22 cellular contexts compared by ENCODE assay signal in genomic region chr14:104085889-104086201, GRCh38. TPM values are rescaled to one million over a fixed set of nuclear protein-coding genes. Genes with fewer than 3 reads are reported as not detected.
DNase-seq lines count a peak whose midpoint lies in the region; ATAC-seq, FAIRE-seq and TF ChIP-seq lines count a peak whose summit lies in the region.
"Had no signal": no experiment of that assay in that cellular context is flagged by ENCODE, and none has a peak within 500 bp of the region (broad histone marks: within the 10 kb centered on the region; RNA-seq: fewer than 3 reads in every experiment).

No MANE protein-coding gene starts in this region.

- peak overlapping the region; percentile 76 for H3K4me2 ChIP-seq in neural progenitor cell

- peaks cover 5% of the 10 kb centered on the region for H3K27me3 Mint-ChIP-seq in neural progenitor cell (ENCODE audit: insufficient read depth, low read depth)

- ATAC-seq in left cardiac atrium (peak; percentile 1), Right ventricle myocardium inferior (no peak), GM18867 (IDR thresholded peaks at IDR 0.05; ENCODE audit: unreplicated experiment) (no peak)
- no peak for ATAC-seq in activated CD4-positive, CD25-positive, alpha-beta regulatory T cell treated with anti-CD3 and anti-CD28 coated beads, Interleukin-2, amount 50 U/mL, for 24 hours

- DNase-seq in left cardiac atrium (no peak), Right ventricle myocardium inferior (ENCODE audit: missing footprints) (no peak), left ventricle myocardium inferior (no peak), neural progenitor cell (ENCODE audit: low spot score) (no peak), RCC 7860 (ENCODE audit: low spot score) (no peak), NCI-H1436 treated with DMSO at 0.1 percent for 48 hours (lab: John Stamatoyannopoulos, UW) (no peak)
- DNase-seq: ACHN; activated CD4-positive, CD25-positive, alpha-beta regulatory T cell; central memory CD4-positive, alpha-beta T cell; DMS153; hippocampal formation; NCI-H2029; NCI-H510A had no signal

- no peak overlapping the region for H3K27ac Mint-ChIP-seq in neural progenitor cell
- H3K27ac Mint-ChIP-seq: activated T-helper 2 cell treated with anti-CD3 and anti-CD28 coated beads, Interferon-gamma antibody, Interleukin-2, Interleukin-4, amounts not matched to agents 10 μg/mL and 5 μg/mL and 100 μg/mL, durations not matched to agents 14 hours and 24 hours and 36 hours; naive thymus-derived CD8-positive, alpha-beta T cell; progenitor cell of endocrine pancreas; stimulated activated memory B cell treated with anti-CD40 and anti-IgM and Interleukin-4, amounts not matched to agents 10 μg/mL and 1 μg/mL and 100 μg/mL, for 72 hours; type B pancreatic cell had no signal

- no peak for FAIRE-seq in RCC 7860 (lab: Jason Lieb, UNC)

- peaks cover 62% of the 10 kb centered on the region for H3K27me3 ChIP-seq in left ventricle myocardium inferior (ENCODE audit: low read depth)
- H3K27me3 ChIP-seq in neural progenitor cell = peaks cover 20% of the 10 kb centered on the region
- H3K27me3 ChIP-seq: adrenal gland had no signal

- H3K9ac ChIP-seq in neural progenitor cell = no peak overlapping the region

- H3F3A ChIP-seq in neural progenitor cell (ENCODE audit: low read depth) = no peaks in the 10 kb centered on the region

- no peaks in the 10 kb centered on the region for H3K9me3 ChIP-seq in left ventricle myocardium inferior (replicated peaks)
- H3K9me3 ChIP-seq in neural progenitor cell (ENCODE audit: low read depth) = no peaks in the 10 kb centered on the region
- H3K9me3 ChIP-seq: adrenal gland had no signal

- H3K4me1 Mint-ChIP-seq in neural progenitor cell = no peaks in the 10 kb centered on the region
- H3K4me1 Mint-ChIP-seq: stimulated activated memory B cell treated with anti-CD40 and anti-IgM and Interleukin-4, amounts not matched to agents 10 μg/mL and 1 μg/mL and 100 μg/mL, for 72 hours had no signal

- H2AFZ ChIP-seq in neural progenitor cell (replicated peaks) = peak overlapping the region; percentile 79

- H3K27ac ChIP-seq in left ventricle myocardium inferior (replicated peaks) (peak overlapping the region; percentile 86), neural progenitor cell (no peak overlapping the region)

- H3K4me3 Mint-ChIP-seq in neural progenitor cell = no peak overlapping the region
- H3K4me3 Mint-ChIP-seq: stimulated activated memory B cell treated with anti-CD40 and anti-IgM and Interleukin-4, amounts not matched to agents 10 μg/mL and 1 μg/mL and 100 μg/mL, for 72 hours; type B pancreatic cell had no signal

- H4K20me1 ChIP-seq in neural progenitor cell (ENCODE audit: low read depth) = no peaks in the 10 kb centered on the region

- intact Hi-C loops in left cardiac atrium (cut with DNase I) = no loop called here
- intact Hi-C loops in Right ventricle myocardium inferior (cut with DNase I) = no loop called here
- intact Hi-C loops in left ventricle myocardium inferior (cut with micrococcal nuclease) = no loop called here

- no peaks in the 10 kb centered on the region for H3K79me2 ChIP-seq in neural progenitor cell (ENCODE audit: low read depth)

- H3K36me3 ChIP-seq in left ventricle myocardium inferior (no peaks in the 10 kb centered on the region), neural progenitor cell (no peaks in the 10 kb centered on the region)
- H3K36me3 ChIP-seq: adrenal gland had no signal

- H3K9me3 Mint-ChIP-seq in neural progenitor cell = no peaks in the 10 kb centered on the region
- H3K9me3 Mint-ChIP-seq: activated T-helper 2 cell treated with anti-CD3 and anti-CD28 coated beads, Interferon-gamma antibody, Interleukin-2, Interleukin-4, amounts not matched to agents 10 μg/mL and 5 μg/mL and 100 μg/mL, durations not matched to agents 14 hours and 24 hours and 36 hours; naive thymus-derived CD8-positive, alpha-beta T cell; stimulated activated memory B cell treated with anti-CD40 and anti-IgM and Interleukin-4, amounts not matched to agents 10 μg/mL and 1 μg/mL and 100 μg/mL, for 72 hours; type B pancreatic cell had no signal

- H3K4me3 ChIP-seq in left ventricle myocardium inferior = peak overlapping the region; percentile 65
- H3K4me3 ChIP-seq in neural progenitor cell = peak overlapping the region; percentile 49

- H3K4me1 ChIP-seq in left ventricle myocardium inferior (peaks cover 56% of the 10 kb centered on the region), neural progenitor cell (no peaks in the 10 kb centered on the region)

- TF ChIP-seq CTCF in left ventricle myocardium inferior (IDR thresholded peaks at IDR 0.05; ENCODE audit: borderline replicate concordance) = no peak
- TF ChIP-seq CTCF in neural progenitor cell (IDR thresholded peaks at IDR 0.05) = no peak

- H3K36me3 Mint-ChIP-seq in neural progenitor cell = no peaks in the 10 kb centered on the region
- H3K36me3 Mint-ChIP-seq: stimulated activated memory B cell treated with anti-CD40 and anti-IgM and Interleukin-4, amounts not matched to agents 10 μg/mL and 1 μg/mL and 100 μg/mL, for 72 hours; type B pancreatic cell had no signal

RNA-seq across cellular contexts. Expression of gene ASPG, which starts 0.3 kb away (rescaled TPM):
- total RNA-seq in left cardiac atrium (100 to 1,000 TPM in 1 of 2 donors, 10 to 100 TPM in 1; 92.0 to 168 TPM), Right ventricle myocardium inferior (27.5 TPM), left ventricle myocardium inferior (27.1 TPM), neural progenitor cell (ENCODE audit: low replicate concordance) (0.87 and 1.2 TPM in 2 replicates)
- total RNA-seq: activated CD8-positive, alpha-beta memory T cell treated with anti-CD3 and anti-CD28 coated beads for 36 hours; activated T-helper 2 cell treated with anti-CD3 and anti-CD28 coated beads, Interferon-gamma antibody, Interleukin-2, Interleukin-4, amounts not matched to agents 10 μg/mL and 5 μg/mL and 100 μg/mL, durations not matched to agents 14 hours and 24 hours and 36 hours; naive thymus-derived CD8-positive, alpha-beta T cell; progenitor cell of endocrine pancreas had no signal

RNA-seq across cellular contexts. Expression of gene KIF26A, which starts 52.5 kb away (rescaled TPM):
- total RNA-seq in left cardiac atrium = 1 to 10 TPM; 7.6 to 8.1 TPM
- 6.4 TPM for total RNA-seq in Right ventricle myocardium inferior
- total RNA-seq in left ventricle myocardium inferior = 6.5 TPM
- 6.1 and 40.2 TPM in 2 replicates for total RNA-seq in neural progenitor cell (ENCODE audit: low replicate concordance)

Comparison
In these comparisons a context has a peak if more than half of its experiments do, and no peak if none do; other contexts are left out.
1. ATAC-seq: peak in left cardiac atrium (2 of 2); none in Right ventricle myocardium inferior (single experiment), GM18867 (single experiment) and activated CD4-positive, CD25-positive, alpha-beta regulatory T cell treated with anti-CD3 and anti-CD28 coated beads, Interleukin-2, amount 50 U/mL, for 24 hours (0 of 2).
2. RNA of gene ASPG, which starts 0.3 kb away (total RNA-seq): 92.0 to 168 TPM in left cardiac atrium, 27.5 TPM in Right ventricle myocardium inferior (single experiment) and 27.1 TPM in left ventricle myocardium inferior (single experiment); 0.87 to 1.2 TPM in neural progenitor cell; every median in the first group is over 10 times any median in the second.